ENCODE assay signal across 23 cellular contexts in genomic region chr7:80838643-80839042, GRCh38.
DNase-seq lines count a peak whose midpoint lies in the region; ATAC-seq and TF ChIP-seq lines count a peak whose summit lies in the region.
"Had no signal": no experiment of that assay in that cellular context is flagged by ENCODE, and none has a peak within 500 bp of the region (broad histone marks: within the 10 kb centered on the region; RNA-seq: fewer than 3 reads in every experiment).

No MANE protein-coding gene starts in this region.

- no peaks in the 10 kb centered on the region for H3K36me3 ChIP-seq in breast epithelium
- H3K36me3 ChIP-seq: HAP-1, SJSA1 had no signal

- H3K27ac ChIP-seq in breast epithelium: peak overlapping the region; percentile 33 to 45
- H3K27ac ChIP-seq: SJSA1 had no signal

- H3K4me1 ChIP-seq in breast epithelium: peaks cover 0 to 16% of the 10 kb centered on the region in 2 donors

- no peaks in the 10 kb centered on the region for H3K27me3 ChIP-seq in breast epithelium
- H3K27me3 ChIP-seq: MG63, SJSA1 had no signal

- no peak for ATAC-seq in GM21515 (IDR thresholded peaks at IDR 0.05; ENCODE audit: unreplicated experiment)
- ATAC-seq: A549, K562, PC-3 had no signal

- TF ChIP-seq CTCF in breast epithelium (IDR thresholded peaks at IDR 0.05): no peak

- no peaks in the 10 kb centered on the region for H3K9me3 ChIP-seq in breast epithelium
- H3K9me3 ChIP-seq: A549, HAP-1, MG63, SJSA1 had no signal

- no peak for TF ChIP-seq POLR2A in breast epithelium (IDR thresholded peaks at IDR 0.05)

- H3K4me3 ChIP-seq in breast epithelium: no peak overlapping the region
- H3K4me3 ChIP-seq: A549, HAP-1, K562, MG63, SJSA1 had no signal

- intact Hi-C loops in breast epithelium (cut with DNase I; ENCODE audit: low total_unique reads): no loop called here

- DNase-seq in NCI-H82 treated with DMSO at 0.1 percent for 48 hours (lab: John Stamatoyannopoulos, UW; ENCODE audit: unreplicated experiment) (peak; percentile 37), breast epithelium (ENCODE audit: low spot score in 2 of 2) (no peak), left kidney (ENCODE audit: low read depth, low spot score) (peak; percentile 26), putamen (ENCODE audit: low spot score) (peak; percentile 49), AML-193 (lab: John Stamatoyannopoulos, UW) (no peak), NCI-H1105 (lab: John Stamatoyannopoulos, UW) (no peak)
- DNase-seq: C1 segment of cervical spinal cord; CD4-positive, alpha-beta memory T cell; COR-L47; GOT3; MG63; NCI-H1417; NCI-H1694; NCI-H2029 treated with DMSO at 0.1 percent for 48 hours; NCI-H2227 treated with DMSO at 0.1 percent for 48 hours; NCI-H526 treated with DMSO at 0.1 percent for 48 hours; PC-3; Right ventricle myocardium superior had no signal

Comparison
In these comparisons a context has a peak if more than half of its experiments do, and no peak if none do; other contexts are left out.
1. DNase-seq: peak in NCI-H82 treated with DMSO at 0.1 percent for 48 hours (single experiment), left kidney (single experiment) and putamen (single experiment); none in breast epithelium (0 of 2), AML-193 (0 of 2) and NCI-H1105 (single experiment).